8 cellular contexts compared by ENCODE assay signal in the genomic region with DNA sequence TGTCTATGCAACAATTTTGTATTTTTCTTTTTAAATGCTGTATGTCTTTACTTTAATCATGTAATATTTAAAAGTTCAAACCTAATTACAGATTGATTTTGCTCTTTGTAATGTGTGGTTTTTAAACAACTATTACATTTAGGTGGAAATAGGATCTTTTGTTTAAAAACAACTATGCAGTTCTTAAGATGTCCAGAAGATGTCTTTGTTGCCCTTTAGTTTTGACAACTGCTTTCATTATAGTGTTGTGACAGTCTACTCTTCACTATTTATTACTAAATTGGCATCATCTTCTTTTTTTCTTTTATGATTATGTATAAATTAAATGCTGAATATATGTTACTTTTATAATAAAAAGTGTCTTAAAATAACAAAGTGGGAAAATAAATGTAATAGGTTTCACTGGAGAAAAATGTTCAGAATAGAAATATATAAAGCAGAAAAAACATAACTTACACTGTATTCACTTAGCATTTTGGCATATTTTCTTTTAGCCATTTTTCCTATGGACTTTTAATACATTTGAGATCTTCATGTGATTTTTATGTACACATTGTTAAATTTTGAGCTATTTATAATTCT. TPM values are rescaled to one million over a fixed set of nuclear protein-coding genes. Genes with fewer than 3 reads are reported as not detected.
A peak's percentile ranks its signal among the peaks of the same experiment; 100 is the strongest.
DNase-seq lines count a peak whose midpoint lies in the region; ATAC-seq, FAIRE-seq and TF ChIP-seq lines count a peak whose summit lies in the region.

No MANE protein-coding gene starts in this region.

- peak; percentile 45 for ATAC-seq in activated CD8-positive, alpha-beta memory T cell treated with anti-CD3 and anti-CD28 coated beads, Interleukin-2, amount 10 ng/mL, durations not matched to agents 7 days and 5 days
- ATAC-seq in HG02840 (IDR thresholded peaks at IDR 0.05; ENCODE audit: low FRiP score, unreplicated experiment) (no peak), GM19023 (IDR thresholded peaks at IDR 0.05; ENCODE audit: unreplicated experiment) (no peak)
- ATAC-seq in stimulated activated naive CD8-positive, alpha-beta T cell treated with anti-CD3 and anti-CD28 coated beads, Interleukin-15, amount 100 ng/mL, for 72 hours = no peak

- no peaks in the 10 kb centered on the region for H3K36me3 ChIP-seq in astrocyte (ENCODE audit: insufficient read depth, low read length)

- H3K4me1 ChIP-seq in astrocyte (ENCODE audit: insufficient read depth, low read length) = no peaks in the 10 kb centered on the region

- H3K79me2 ChIP-seq in astrocyte (ENCODE audit: insufficient read depth, low read length) = no peaks in the 10 kb centered on the region

- no peaks in the 10 kb centered on the region for H3K4me1 Mint-ChIP-seq in activated CD8-positive, alpha-beta memory T cell treated with anti-CD3 and anti-CD28 coated beads, Interleukin-2, amount 10 ng/mL, durations not matched to agents 7 days and 5 days
- H3K4me1 Mint-ChIP-seq in astrocyte (ENCODE audit: low read depth, unreplicated experiment) = no peaks in the 10 kb centered on the region
- no peaks in the 10 kb centered on the region for H3K4me1 Mint-ChIP-seq in stimulated activated naive CD8-positive, alpha-beta T cell treated with anti-CD3 and anti-CD28 coated beads, Interleukin-15, amount 100 ng/mL, for 72 hours

- FAIRE-seq in astrocyte (lab: Jason Lieb, UNC) = no peak

- DNase-seq in activated CD8-positive, alpha-beta memory T cell treated with anti-CD3 and anti-CD28 coated beads, Interleukin-2, amount 10 ng/mL, durations not matched to agents 7 days and 5 days = no peak
- DNase-seq in activated CD8-positive, alpha-beta memory T cell treated with anti-CD3 and anti-CD28 coated beads, Interleukin-2, amount 50 U/mL, for 48 hours = no peak
- peak; percentile 47 for DNase-seq in LoVo (ENCODE audit: low spot score)
- peak; percentile 16 for DNase-seq in astrocyte (ENCODE audit: low read depth)
- DNase-seq in kidney glomerular epithelial cell (lab: John Stamatoyannopoulos, UW) = peak; percentile 36
- DNase-seq in stimulated activated naive CD8-positive, alpha-beta T cell treated with anti-CD3 and anti-CD28 coated beads, Interleukin-15, amount 100 ng/mL, for 72 hours = no peak

- no peak overlapping the region for H3K27ac Mint-ChIP-seq in activated CD8-positive, alpha-beta memory T cell treated with anti-CD3 and anti-CD28 coated beads, Interleukin-2, amount 10 ng/mL, durations not matched to agents 7 days and 5 days
- H3K27ac Mint-ChIP-seq in astrocyte (ENCODE audit: unreplicated experiment) = no peak overlapping the region
- H3K27ac Mint-ChIP-seq in stimulated activated naive CD8-positive, alpha-beta T cell treated with anti-CD3 and anti-CD28 coated beads, Interleukin-15, amount 100 ng/mL, for 72 hours = no peak overlapping the region

- H2AFZ ChIP-seq in astrocyte (ENCODE audit: low read depth, low read length) = no peak overlapping the region

- H3K4me3 Mint-ChIP-seq in activated CD8-positive, alpha-beta memory T cell treated with anti-CD3 and anti-CD28 coated beads, Interleukin-2, amount 10 ng/mL, durations not matched to agents 7 days and 5 days = no peak overlapping the region
- no peak overlapping the region for H3K4me3 Mint-ChIP-seq in astrocyte (ENCODE audit: unreplicated experiment)
- no peak overlapping the region for H3K4me3 Mint-ChIP-seq in stimulated activated naive CD8-positive, alpha-beta T cell treated with anti-CD3 and anti-CD28 coated beads, Interleukin-15, amount 100 ng/mL, for 72 hours

- H3K36me3 Mint-ChIP-seq in activated CD8-positive, alpha-beta memory T cell treated with anti-CD3 and anti-CD28 coated beads, Interleukin-2, amount 10 ng/mL, durations not matched to agents 7 days and 5 days = no peaks in the 10 kb centered on the region
- no peaks in the 10 kb centered on the region for H3K36me3 Mint-ChIP-seq in astrocyte (ENCODE audit: low read depth, unreplicated experiment)

- CTCF ChIA-PET in activated CD8-positive, alpha-beta memory T cell treated with anti-CD3 and anti-CD28 coated beads, Interleukin-2, amount 10 ng/mL, durations not matched to agents 7 days and 5 days (lab: Charles Lee) = interaction anchor here (0.8 to 5.0 kb wide), 5 partner anchors 100 to 119 kb away, joined by 3 to 44 read pairs (median 4); a partner anchor contains a TSS

- no peak overlapping the region for H3K27ac ChIP-seq in astrocyte (ENCODE audit: low read depth, low read length)

- no peaks in the 10 kb centered on the region for H3K27me3 ChIP-seq in astrocyte (ENCODE audit: insufficient read depth, low read length)

- H3K9me3 ChIP-seq in astrocyte (ENCODE audit: insufficient read depth, low read depth, low read length) = no peaks in the 10 kb centered on the region

- H3K9ac ChIP-seq in astrocyte (ENCODE audit: low read length) = no peak overlapping the region

- H3K27me3 Mint-ChIP-seq in activated CD8-positive, alpha-beta memory T cell treated with anti-CD3 and anti-CD28 coated beads, Interleukin-2, amount 10 ng/mL, durations not matched to agents 7 days and 5 days = peaks cover 17% of the 10 kb centered on the region
- H3K27me3 Mint-ChIP-seq in astrocyte (ENCODE audit: low read depth, unreplicated experiment) = no peaks in the 10 kb centered on the region
- H3K27me3 Mint-ChIP-seq in stimulated activated naive CD8-positive, alpha-beta T cell treated with anti-CD3 and anti-CD28 coated beads, Interleukin-15, amount 100 ng/mL, for 72 hours = no peaks in the 10 kb centered on the region

- TF ChIP-seq CTCF in astrocyte (IDR thresholded peaks at IDR 0.05; ENCODE audit: insufficient read depth, low read depth, low read length) = peak; percentile 52

- H3K4me2 ChIP-seq in astrocyte (ENCODE audit: low read length) = no peak overlapping the region

- H3K4me3 ChIP-seq in astrocyte (ENCODE audit: insufficient read depth, low read depth, low read length) = no peak overlapping the region

- H3K9me3 Mint-ChIP-seq in activated CD8-positive, alpha-beta memory T cell treated with anti-CD3 and anti-CD28 coated beads, Interleukin-2, amount 10 ng/mL, durations not matched to agents 7 days and 5 days (ENCODE audit: low read depth) = no peaks in the 10 kb centered on the region
- no peaks in the 10 kb centered on the region for H3K9me3 Mint-ChIP-seq in astrocyte (ENCODE audit: unreplicated experiment)
- no peaks in the 10 kb centered on the region for H3K9me3 Mint-ChIP-seq in stimulated activated naive CD8-positive, alpha-beta T cell treated with anti-CD3 and anti-CD28 coated beads, Interleukin-15, amount 100 ng/mL, for 72 hours

- H4K20me1 ChIP-seq in astrocyte (ENCODE audit: insufficient read depth, low read length) = no peaks in the 10 kb centered on the region

RNA-seq across cellular contexts. Expression of a gene that starts 27.1 kb away (rescaled TPM):
- 10 to 100 TPM; 35.6 to 39.1 TPM for total RNA-seq in activated CD8-positive, alpha-beta memory T cell treated with anti-CD3 and anti-CD28 coated beads, Interleukin-2, amount 10 ng/mL, durations not matched to agents 7 days and 5 days
- total RNA-seq in astrocyte = 67.9 and 71.3 TPM in 2 replicates

Comparison
In these comparisons a context has a peak if more than half of its experiments do, and no peak if none do; other contexts are left out.
1. DNase-seq: peak in LoVo (single experiment), astrocyte (single experiment) and kidney glomerular epithelial cell (single experiment); none in activated CD8-positive, alpha-beta memory T cell treated with anti-CD3 and anti-CD28 coated beads, Interleukin-2, amount 10 ng/mL, durations not matched to agents 7 days and 5 days (single experiment), activated CD8-positive, alpha-beta memory T cell treated with anti-CD3 and anti-CD28 coated beads, Interleukin-2, amount 50 U/mL, for 48 hours (single experiment) and stimulated activated naive CD8-positive, alpha-beta T cell treated with anti-CD3 and anti-CD28 coated beads, Interleukin-15, amount 100 ng/mL, for 72 hours (0 of 2).